25 cellular contexts compared by ENCODE assay signal in the genomic region with DNA sequence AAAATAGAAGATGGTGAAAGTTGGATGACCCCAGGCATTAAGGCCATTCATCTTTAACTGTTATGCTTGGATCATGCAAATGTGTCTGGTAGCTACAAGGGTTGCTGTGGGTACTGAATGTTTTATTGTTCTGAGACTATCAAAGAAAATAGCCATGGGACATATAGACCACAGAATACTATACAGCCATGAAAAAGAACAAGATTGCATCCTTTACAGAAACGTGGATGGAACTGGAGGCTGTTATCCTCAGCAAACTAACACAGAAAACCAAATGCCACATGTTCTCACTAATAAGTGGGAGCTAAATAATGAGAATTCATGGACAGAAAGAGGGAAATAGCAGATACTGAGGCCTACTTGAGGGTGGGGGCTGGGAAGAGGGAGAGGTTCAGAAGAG.
A peak's percentile ranks its signal among the peaks of the same experiment; 100 is the strongest.
DNase-seq lines count a peak whose midpoint lies in the region; ATAC-seq, FAIRE-seq and TF ChIP-seq lines count a peak whose summit lies in the region.
"Had no signal": no experiment of that assay in that cellular context is flagged by ENCODE, and none has a peak within 500 bp of the region (broad histone marks: within the 10 kb centered on the region; RNA-seq: fewer than 3 reads in every experiment).

No MANE protein-coding gene starts in this region.

- CTCF ChIA-PET in K562 (lab: Yijun Ruan, JAX; ENCODE audit: low intra/inter-chr PET ratio): interaction anchor here (3.6 kb wide), 1 partner anchor 1893 kb away, joined by 93 read pairs; no protein-coding TSS in a partner anchor

- H3K27me3 ChIP-seq in K562 (ENCODE audit: control insufficient read depth in 2 of 2, insufficient read depth in 2 of 2, low read length in 2 of 2): no peaks in the 10 kb centered on the region
- no peaks in the 10 kb centered on the region for H3K27me3 ChIP-seq in H9 (ENCODE audit: insufficient read depth, low read length)
- H3K27me3 ChIP-seq: BE2C; BLaER1 treated with 17β-estradiol and CSF1 and Interleukin-3, amounts not matched to agents 10 nM and 100 nM had no signal

- WGBS in K562 (ENCODE audit: insufficient coverage, low coverage, missing lambda C conversion rate): 0% methylated on average over 1 of the region's 1 CpG
- WGBS in H9 (ENCODE audit: extremely low coverage, insufficient read length, low lambda C conversion rate): no CpG with 5 or more reads among the region's 1 CpG

- POLR2A ChIA-PET in K562 (lab: Yijun Ruan, JAX): interaction anchor here (0.6 kb wide), 1 partner anchor 19 kb away, joined by 3 read pairs; no protein-coding TSS in a partner anchor

- H3K4me2 ChIP-seq in K562 (ENCODE audit: insufficient read depth, low read length): no peak overlapping the region
- H3K4me2 ChIP-seq in H9 (ENCODE audit: insufficient read depth, insufficient read length, low read length): no peak overlapping the region
- H3K4me2 ChIP-seq: A549; BLaER1 treated with 17β-estradiol and CSF1 and Interleukin-3, amounts not matched to agents 10 nM and 100 nM; GM23338 had no signal

- H2BK12ac ChIP-seq in H9 (ENCODE audit: insufficient read length, low read depth, low read length): no peak overlapping the region

- H4K5ac ChIP-seq in H9 (ENCODE audit: insufficient read length, low read depth, low read length): no peak overlapping the region

- H3K36me3 Mint-ChIP-seq in HFFc6 (ENCODE audit: low read depth): peaks cover 8% of the 10 kb centered on the region
- no peaks in the 10 kb centered on the region for H3K36me3 Mint-ChIP-seq in nephron (ENCODE audit: low read depth)
- H3K36me3 Mint-ChIP-seq in H9 (ENCODE audit: insufficient read depth in 1 of 3, low read depth in 3 of 3): peaks cover 0 to 7% (median 0%) of the 10 kb centered on the region in 3 experiments; a peak in 1 of 7 replicates
- H3K36me3 Mint-ChIP-seq: CD14-positive monocyte had no signal

- TF ChIP-seq CTCF in HFFc6 (IDR thresholded peaks at IDR 0.05): no peak
- no peak for TF ChIP-seq CTCF in VCaP (conservative IDR thresholded peaks at IDR 0.05)
- TF ChIP-seq CTCF in K562 (IDR thresholded peaks at IDR 0.05 in 2 of 3, conservative IDR thresholded peaks at IDR 0.05 in 1 of 3; ENCODE audit: insufficient read depth in 2 of 3, low read depth in 1 of 3, low read length in 3 of 3): no peak
- TF ChIP-seq CTCF in nephron (IDR thresholded peaks at IDR 0.05; ENCODE audit: unreplicated experiment in 3 of 3): no peak
- TF ChIP-seq CTCF in H9 (conservative IDR thresholded peaks at IDR 0.05): no peak

- ATAC-seq in K562 (no peak), HG03135 (IDR thresholded peaks at IDR 0.05; ENCODE audit: unreplicated experiment) (no peak)
- ATAC-seq: A549, GM23338 had no signal

- H3K14ac ChIP-seq in H9 (ENCODE audit: insufficient read depth, low read length): no peak overlapping the region

- H3K9me1 ChIP-seq in K562 (ENCODE audit: control insufficient read depth, insufficient read depth, low read length): no peaks in the 10 kb centered on the region

- H3K18ac ChIP-seq in H9 (ENCODE audit: insufficient read length, low read depth, low read length): no peak overlapping the region

- H3K9me3 ChIP-seq in K562 (replicated peaks; ENCODE audit: control insufficient read depth, insufficient read depth, low read depth, low read length) (no peaks in the 10 kb centered on the region), H9 (ENCODE audit: control insufficient read depth, low read depth, low read length) (no peaks in the 10 kb centered on the region)
- H3K9me3 ChIP-seq: A549; BE2C; BLaER1 treated with 17β-estradiol and CSF1 and Interleukin-3, amounts not matched to agents 10 nM and 100 nM had no signal

- H3K56ac ChIP-seq in H9 (ENCODE audit: insufficient read length, low read depth, low read length): no peak overlapping the region

- no peak for TF ChIP-seq POLR2A in K562 (conservative IDR thresholded peaks at IDR 0.05)

- no peak overlapping the region for H3T11ph ChIP-seq in H9 (ENCODE audit: low read length)

- H2BK5ac ChIP-seq in H9 (ENCODE audit: insufficient read length, low read length): no peak overlapping the region

- no peak for FAIRE-seq in K562 (lab: Jason Lieb, UNC)
- FAIRE-seq: A549, D721Med, GM12891, GM18507, H54 had no signal

- H3K4ac ChIP-seq in H9 (ENCODE audit: low read depth, low read length): no peak overlapping the region

- H4K8ac ChIP-seq in H9 (replicated peaks; ENCODE audit: insufficient read length, low read depth, low read length): no peak overlapping the region

- in situ Hi-C loops in K562 (cut with MboI): no loop called here

- H3K4me1 Mint-ChIP-seq in HFFc6 (ENCODE audit: low read depth) (peaks cover 25% of the 10 kb centered on the region), nephron (peaks cover 24% of the 10 kb centered on the region), H9 (peaks cover 14 to 15% of the 10 kb centered on the region in 2 experiments)
- H3K4me1 Mint-ChIP-seq: CD14-positive monocyte had no signal

- DNase-seq in HFFc6 (no peak), K562 (ENCODE audit: extremely low read depth in 1 of 4, low spot score in 3 of 4) (no peak), H9 (no peak)
- DNase-seq in stimulated activated CD4-positive, alpha-beta T cell treated with anti-CD3 and anti-CD28 coated beads, Interleukin-4, amount 100 ng/mL, for 24 hours: no peak
- DNase-seq: 8988T; ACHN; AML-193; BE2C; CD4-positive, alpha-beta T cell; CD8-positive, alpha-beta memory T cell; DMS 273 treated with DMSO at 0.1 percent for 48 hours; DMS79 treated with DMSO at 0.1 percent for 48 hours; GF-D8; HCEC 1CT had no signal

- peaks cover 2% of the 10 kb centered on the region for H3K23me2 ChIP-seq in H9 (ENCODE audit: insufficient read length, low read depth, low read length, poor library complexity, severe bottlenecking)

- no peaks in the 10 kb centered on the region for H3K79me2 ChIP-seq in K562 (ENCODE audit: control insufficient read depth, insufficient read depth, low read length)
- H3K79me2 ChIP-seq in H9 (ENCODE audit: insufficient read depth, low read length): no peaks in the 10 kb centered on the region

- BruUV-seq in K562 (replicated peaks; lab: Mats Ljungman, UMichigan): no TSS peak

- H2AFZ ChIP-seq in K562 (ENCODE audit: low read depth, low read length) (no peak overlapping the region), H9 (ENCODE audit: low read length) (no peak overlapping the region)
- H2AFZ ChIP-seq: GM23338 had no signal

- TF ChIP-seq RAD21 in K562 (CRISPR knock-in tag; conservative IDR thresholded peaks at IDR 0.05 in 1 of 2, IDR thresholded peaks at IDR 0.05 in 1 of 2): no peak

- H3K27me3 Mint-ChIP-seq in HFFc6 (ENCODE audit: insufficient read depth) (no peaks in the 10 kb centered on the region), nephron (ENCODE audit: low read depth) (no peaks in the 10 kb centered on the region), H9 (ENCODE audit: low read depth) (no peaks in the 10 kb centered on the region)
- H3K27me3 Mint-ChIP-seq: CD4-positive, alpha-beta T cell; CD8-positive, alpha-beta memory T cell had no signal

- H2BK120ac ChIP-seq in H9 (ENCODE audit: low read depth, low read length, poor library complexity, severe bottlenecking): no peak overlapping the region

- H3K9me3 Mint-ChIP-seq in HFFc6 (no peaks in the 10 kb centered on the region), nephron (no peaks in the 10 kb centered on the region), H9 (peaks cover 0 to 4% of the 10 kb centered on the region in 2 experiments; a peak in 1 of 5 replicates)
- H3K9me3 Mint-ChIP-seq: CD14-positive monocyte; CD4-positive, alpha-beta T cell; CD8-positive, alpha-beta memory T cell had no signal

- no peak overlapping the region for H2BK15ac ChIP-seq in H9 (ENCODE audit: low read depth, low read length)

- H3K27ac Mint-ChIP-seq in HFFc6 (peak overlapping the region; percentile 8; the same call in 1 of the 2 replicates), nephron (peak overlapping the region; percentile 20 to 77 (median 48)), H9 (no peak overlapping the region)
- H3K27ac Mint-ChIP-seq: CD14-positive monocyte; CD4-positive, alpha-beta T cell; CD8-positive, alpha-beta memory T cell; GM23338 had no signal

- no peaks in the 10 kb centered on the region for H3K4me1 ChIP-seq in K562 (replicated peaks in 1 of 2; ENCODE audit: control insufficient read depth in 2 of 2, insufficient read depth in 2 of 2, low read length in 2 of 2)
- H3K4me1 ChIP-seq in H9 (ENCODE audit: insufficient read depth, low read length): no peaks in the 10 kb centered on the region; the same call in 1 of the 2 replicates
- H3K4me1 ChIP-seq: A549 had no signal

- H3K9ac ChIP-seq in K562 (ENCODE audit: insufficient read depth in 1 of 2, low read depth in 2 of 2, low read length in 2 of 2) (no peak overlapping the region), H9 (ENCODE audit: extremely low read depth, insufficient read length, low read length) (no peak overlapping the region)
- H3K9ac ChIP-seq: BLaER1 treated with 17β-estradiol and CSF1 and Interleukin-3, amounts not matched to agents 10 nM and 100 nM had no signal

- TF ChIP-seq EP300 in K562 (IDR thresholded peaks at IDR 0.05; ENCODE audit: low read length): no peak

- H3K79me1 ChIP-seq in H9 (ENCODE audit: insufficient read depth, low read depth, low read length, poor library complexity, severe bottlenecking): no peaks in the 10 kb centered on the region

- no peak overlapping the region for H2AK5ac ChIP-seq in H9 (ENCODE audit: insufficient read length, low read length)

- intact Hi-C loops in K562 (cut with micrococcal nuclease): no loop called here

- no peak overlapping the region for H2BK20ac ChIP-seq in H9 (ENCODE audit: low read depth, low read length, poor library complexity, severe bottlenecking)

- H3K27ac ChIP-seq in VCaP (peak overlapping the region; percentile 86), K562 (ENCODE audit: extremely low read depth, low read depth, low read length) (no peak overlapping the region), H9 (ENCODE audit: insufficient read length, low read depth, low read length) (no peak overlapping the region)
- H3K27ac ChIP-seq: A549; BLaER1 treated with 17β-estradiol and CSF1 and Interleukin-3, amounts not matched to agents 10 nM and 100 nM had no signal

- no peak overlapping the region for H3K4me3 ChIP-seq in K562
- H3K4me3 ChIP-seq: A549; BLaER1 treated with 17β-estradiol and CSF1 and Interleukin-3, amounts not matched to agents 10 nM and 100 nM; GM23338 had no signal

- H3K36me3 ChIP-seq in K562 (ENCODE audit: control insufficient read depth, insufficient read depth, low read length): no peaks in the 10 kb centered on the region
- H3K36me3 ChIP-seq: BE2C; BLaER1 treated with 17β-estradiol and CSF1 and Interleukin-3, amounts not matched to agents 10 nM and 100 nM had no signal

- no peaks in the 10 kb centered on the region for H4K20me1 ChIP-seq in K562 (replicated peaks; ENCODE audit: control insufficient read depth, insufficient read depth, low read length)
- no peaks in the 10 kb centered on the region for H4K20me1 ChIP-seq in H9 (ENCODE audit: control insufficient read depth, insufficient read depth, insufficient read length)
- H4K20me1 ChIP-seq: BLaER1 treated with 17β-estradiol and CSF1 and Interleukin-3, amounts not matched to agents 10 nM and 100 nM had no signal

- H3K23ac ChIP-seq in H9 (ENCODE audit: insufficient read length, low read depth, low read length): no peak overlapping the region

- H4K91ac ChIP-seq in H9 (ENCODE audit: insufficient read length, low read depth, low read length): no peak overlapping the region

- no peak overlapping the region for H3K4me3 Mint-ChIP-seq in HFFc6
- no peak overlapping the region for H3K4me3 Mint-ChIP-seq in nephron
- no peak overlapping the region for H3K4me3 Mint-ChIP-seq in H9
- H3K4me3 Mint-ChIP-seq: CD14-positive monocyte; CD4-positive, alpha-beta T cell; CD8-positive, alpha-beta memory T cell; GM23338 had no signal

Comparison
In these comparisons a context has a peak if more than half of its experiments do, and no peak if none do; other contexts are left out.
1. H3K27ac Mint-ChIP-seq: peak in HFFc6 (single experiment) and nephron (3 of 3); none in H9 (0 of 3).